Comparison of ENCODE assay signal across 17 cellular contexts in genomic region chr11:124778281-124778680, GRCh38. TPM values are rescaled to one million over a fixed set of nuclear protein-coding genes. Genes with fewer than 3 reads are reported as not detected.
DNase-seq lines count a peak whose midpoint lies in the region; ATAC-seq, FAIRE-seq and TF ChIP-seq lines count a peak whose summit lies in the region.
"Had no signal": no experiment of that assay in that cellular context is flagged by ENCODE, and none has a peak within 500 bp of the region (broad histone marks: within the 10 kb centered on the region; RNA-seq: fewer than 3 reads in every experiment).

No MANE protein-coding gene starts in this region.

- no peak overlapping the region for H3K27ac Mint-ChIP-seq in activated CD8-positive, alpha-beta memory T cell treated with anti-CD3 and anti-CD28 coated beads, Interleukin-2, amount 10 ng/mL, durations not matched to agents 7 days and 5 days
- no peak overlapping the region for H3K27ac Mint-ChIP-seq in stimulated activated memory B cell treated with anti-CD40 and anti-IgM and Interleukin-4, amounts not matched to agents 10 μg/mL and 1 μg/mL and 100 μg/mL, for 72 hours
- H3K27ac Mint-ChIP-seq: activated naive CD4-positive, alpha-beta T cell treated with anti-CD3 and anti-CD28 coated beads for 36 hours had no signal

- H3K23ac ChIP-seq in neuronal stem cell (ENCODE audit: low read depth, low read length, poor library complexity) = no peak overlapping the region

- H3K36me3 Mint-ChIP-seq in activated CD8-positive, alpha-beta memory T cell treated with anti-CD3 and anti-CD28 coated beads, Interleukin-2, amount 10 ng/mL, durations not matched to agents 7 days and 5 days = no peaks in the 10 kb centered on the region
- peaks cover 16% of the 10 kb centered on the region for H3K36me3 Mint-ChIP-seq in stimulated activated memory B cell treated with anti-CD40 and anti-IgM and Interleukin-4, amounts not matched to agents 10 μg/mL and 1 μg/mL and 100 μg/mL, for 72 hours

- no peak overlapping the region for H3K4me3 Mint-ChIP-seq in activated CD8-positive, alpha-beta memory T cell treated with anti-CD3 and anti-CD28 coated beads, Interleukin-2, amount 10 ng/mL, durations not matched to agents 7 days and 5 days
- no peak overlapping the region for H3K4me3 Mint-ChIP-seq in stimulated activated memory B cell treated with anti-CD40 and anti-IgM and Interleukin-4, amounts not matched to agents 10 μg/mL and 1 μg/mL and 100 μg/mL, for 72 hours
- H3K4me3 Mint-ChIP-seq: activated naive CD4-positive, alpha-beta T cell treated with anti-CD3 and anti-CD28 coated beads for 36 hours had no signal

- no peak overlapping the region for H3K27ac ChIP-seq in A549
- H3K27ac ChIP-seq in lower lobe of right lung = no peak overlapping the region
- no peak overlapping the region for H3K27ac ChIP-seq in neuronal stem cell (replicated peaks; ENCODE audit: low read length)
- H3K27ac ChIP-seq: epithelial cell of prostate, HL-60 had no signal

- no peak for FAIRE-seq in A549 (lab: Jason Lieb, UNC)

- peak; percentile 21 to 25 for DNase-seq in A549 (ENCODE audit: low read depth in 1 of 2, low spot score in 1 of 2)
- peak; percentile 58 for DNase-seq in HT-29 (ENCODE audit: low spot score)
- DNase-seq in choroid plexus epithelial cell (ENCODE audit: low read depth) = no peak
- no peak for DNase-seq in lower lobe of right lung
- no peak for DNase-seq in activated CD8-positive, alpha-beta memory T cell treated with anti-CD3 and anti-CD28 coated beads, Interleukin-2, amount 10 ng/mL, durations not matched to agents 7 days and 5 days
- no peak for DNase-seq in neuronal stem cell (ENCODE audit: low spot score)
- DNase-seq: activated naive CD4-positive, alpha-beta T cell treated with anti-CD3 and anti-CD28 coated beads for 36 hours; Kasumi-1; NCI-H187 treated with DMSO at 0.1 percent for 48 hours; NCI-H748 treated with DMSO at 0.1 percent for 48 hours; nucleus accumbens had no signal

- WGBS in A549 (ENCODE audit: missing lambda C conversion rate) = 59% methylated on average over 2 of the region's 2 CpGs
- no CpG with 5 or more reads among the region's 2 CpGs for WGBS in neuronal stem cell (ENCODE audit: extremely low coverage in 2 of 2, insufficient read length in 2 of 2, insufficient replicate concordance in 1 of 2), 2 donors

- H3K9ac ChIP-seq in neuronal stem cell (ENCODE audit: low read depth, low read length, poor library complexity) = no peak overlapping the region

- H3K4me1 Mint-ChIP-seq in activated CD8-positive, alpha-beta memory T cell treated with anti-CD3 and anti-CD28 coated beads, Interleukin-2, amount 10 ng/mL, durations not matched to agents 7 days and 5 days = peaks cover 10% of the 10 kb centered on the region
- H3K4me1 Mint-ChIP-seq in stimulated activated memory B cell treated with anti-CD40 and anti-IgM and Interleukin-4, amounts not matched to agents 10 μg/mL and 1 μg/mL and 100 μg/mL, for 72 hours = peaks cover 22% of the 10 kb centered on the region

- no peak overlapping the region for H3K14ac ChIP-seq in neuronal stem cell (ENCODE audit: low read length)

- POLR2A ChIA-PET in A549 (lab: Yijun Ruan, JAX) = no interaction called here

- ATAC-seq in A549 (peak; percentile 50 to 60; a peak in 2 of 6 replicates), lower lobe of right lung (no peak), HG02840 (IDR thresholded peaks at IDR 0.05; ENCODE audit: low FRiP score, unreplicated experiment) (no peak)
- no peak for ATAC-seq in activated CD8-positive, alpha-beta memory T cell treated with anti-CD3 and anti-CD28 coated beads, Interleukin-2, amount 10 ng/mL, durations not matched to agents 7 days and 5 days
- ATAC-seq in stimulated activated memory B cell treated with anti-CD40 and anti-IgM and Interleukin-4, amounts not matched to agents 10 μg/mL and 1 μg/mL and 100 μg/mL, for 72 hours = no peak

- no peak overlapping the region for H2BK5ac ChIP-seq in neuronal stem cell (ENCODE audit: low read length)

- TF ChIP-seq RAD21 in A549 (conservative IDR thresholded peaks at IDR 0.05 in 1 of 2, IDR thresholded peaks at IDR 0.05 in 1 of 2) = no peak

- H3K79me1 ChIP-seq in neuronal stem cell (ENCODE audit: low read depth, low read length) = no peaks in the 10 kb centered on the region

- no peak for TF ChIP-seq EP300 in A549 (IDR thresholded peaks at IDR 0.05)

- no peak overlapping the region for H3K18ac ChIP-seq in neuronal stem cell (ENCODE audit: low read length)

- no peak overlapping the region for H4K8ac ChIP-seq in neuronal stem cell (ENCODE audit: low read depth, low read length)

- H4K91ac ChIP-seq in neuronal stem cell (ENCODE audit: low read depth, low read length, poor library complexity) = no peak overlapping the region

- H3K4me2 ChIP-seq in A549 (no peak overlapping the region), neuronal stem cell (ENCODE audit: insufficient read depth, low read length, poor library complexity, severe bottlenecking) (no peak overlapping the region)

- TF ChIP-seq POLR2A in A549 (IDR thresholded peaks at IDR 0.05; ENCODE audit: low read length) = no peak

- no peaks in the 10 kb centered on the region for H3K27me3 Mint-ChIP-seq in activated CD8-positive, alpha-beta memory T cell treated with anti-CD3 and anti-CD28 coated beads, Interleukin-2, amount 10 ng/mL, durations not matched to agents 7 days and 5 days
- no peaks in the 10 kb centered on the region for H3K27me3 Mint-ChIP-seq in stimulated activated memory B cell treated with anti-CD40 and anti-IgM and Interleukin-4, amounts not matched to agents 10 μg/mL and 1 μg/mL and 100 μg/mL, for 72 hours

- no peak overlapping the region for H2BK12ac ChIP-seq in neuronal stem cell (ENCODE audit: low read length)

- H3K4me1 ChIP-seq in A549 (no peaks in the 10 kb centered on the region), lower lobe of right lung (no peaks in the 10 kb centered on the region), neuronal stem cell (ENCODE audit: control insufficient read depth in 2 of 2, insufficient read depth in 1 of 2, low read depth in 1 of 2, low read length in 2 of 2) (no peaks in the 10 kb centered on the region)

- H3K27me3 ChIP-seq in lower lobe of right lung (ENCODE audit: low read depth) = no peaks in the 10 kb centered on the region
- H3K27me3 ChIP-seq in neuronal stem cell (ENCODE audit: control insufficient read depth in 3 of 3, insufficient read depth in 3 of 3, low read depth in 1 of 3, low read length in 3 of 3) = no peaks in the 10 kb centered on the region

- H3K36me3 ChIP-seq in lower lobe of right lung = peaks cover 6% of the 10 kb centered on the region
- H3K36me3 ChIP-seq in neuronal stem cell (replicated peaks in 1 of 2; ENCODE audit: control insufficient read depth in 2 of 2, insufficient read depth in 2 of 2, low read length in 2 of 2) = peaks cover 4 to 79% of the 10 kb centered on the region in 2 donors

- H2BK120ac ChIP-seq in neuronal stem cell (ENCODE audit: low read depth, low read length) = no peak overlapping the region

- no peak overlapping the region for H2AK5ac ChIP-seq in neuronal stem cell (ENCODE audit: low read depth, low read length)

- TF ChIP-seq CTCF in A549 (IDR thresholded peaks at IDR 0.05) (0 out of 3 replicates have a peak, but pooled peaks have one; percentile 10), choroid plexus epithelial cell (conservative IDR thresholded peaks at IDR 0.05; ENCODE audit: low read depth, low read length) (peak; percentile 43), lower lobe of right lung (IDR thresholded peaks at IDR 0.05) (peak; percentile 18)

- H2BK15ac ChIP-seq in neuronal stem cell (ENCODE audit: low read length) = no peak overlapping the region

- CTCF ChIA-PET in A549 (lab: Yijun Ruan, JAX) = interaction anchor here (0.8 to 2.9 kb wide), 10 partner anchors 12 to 131 kb away, joined by 3 to 13 read pairs (median 4); partner anchors contain the start of gene ESAM
- CTCF ChIA-PET in activated CD8-positive, alpha-beta memory T cell treated with anti-CD3 and anti-CD28 coated beads, Interleukin-2, amount 10 ng/mL, durations not matched to agents 7 days and 5 days (lab: Charles Lee) = interaction anchor here (0.8 to 1.7 kb wide), 4 partner anchors 12 to 18 kb away, joined by 3 to 5 read pairs (median 4); no protein-coding TSS in a partner anchor

- no peaks in the 10 kb centered on the region for H3K9me3 ChIP-seq in A549
- no peaks in the 10 kb centered on the region for H3K9me3 ChIP-seq in lower lobe of right lung
- H3K9me3 ChIP-seq in neuronal stem cell (replicated peaks in 1 of 2; ENCODE audit: control insufficient read depth in 2 of 2, insufficient read depth in 1 of 2, low read depth in 1 of 2, low read length in 2 of 2) = no peaks in the 10 kb centered on the region

- intact Hi-C loops in lower lobe of right lung (cut with DNase I) = no loop called here

- H2AFZ ChIP-seq in neuronal stem cell (ENCODE audit: low read length) = no peak overlapping the region

- H3K4me3 ChIP-seq in A549 (no peak overlapping the region), choroid plexus epithelial cell (ENCODE audit: low read depth, low read length) (no peak overlapping the region), lower lobe of right lung (no peak overlapping the region), neuronal stem cell (ENCODE audit: low read length in 2 of 2) (no peak overlapping the region)
- H3K4me3 ChIP-seq: lung had no signal

- no peaks in the 10 kb centered on the region for H3K9me3 Mint-ChIP-seq in activated CD8-positive, alpha-beta memory T cell treated with anti-CD3 and anti-CD28 coated beads, Interleukin-2, amount 10 ng/mL, durations not matched to agents 7 days and 5 days (ENCODE audit: low read depth)
- H3K9me3 Mint-ChIP-seq in stimulated activated memory B cell treated with anti-CD40 and anti-IgM and Interleukin-4, amounts not matched to agents 10 μg/mL and 1 μg/mL and 100 μg/mL, for 72 hours = no peaks in the 10 kb centered on the region
- H3K9me3 Mint-ChIP-seq: activated naive CD4-positive, alpha-beta T cell treated with anti-CD3 and anti-CD28 coated beads for 36 hours had no signal

- no peak overlapping the region for H3K4ac ChIP-seq in neuronal stem cell (ENCODE audit: low read length)

RNA-seq across cellular contexts. Expression of gene ESAM, which starts 16.2 kb away (rescaled TPM):
- 11.7 and 14.5 TPM in 2 replicates for polyA plus RNA-seq in A549 (2011; rRNA removed)
- polyA plus RNA-seq in A549 (2012; cell fraction: cytosol; rRNA removed) = 13.9 and 18.5 TPM in 2 replicates
- 25.8 and 28.9 TPM in 2 replicates for polyA plus RNA-seq in A549 (2012; cell fraction: nucleus; rRNA removed)
- 6.2 to 9.1 TPM (median 6.8 TPM) in 3 replicates for polyA plus RNA-seq in A549 (2017; fragmentation: RNase III; extraction: RNeasy Plus Mini Kit Qiagen cat#74134 plus additional on column Dnase treatment)
- polyA minus RNA-seq in A549 (2011; rRNA and poly(A)+ RNA removed) = 7.6 and 11.0 TPM in 2 replicates
- 31.1 and 38.2 TPM in 2 replicates for total RNA-seq in HT-29 (2014; rRNA removed; shearing (Covaris generic))
- total RNA-seq in lower lobe of right lung = 131 TPM
- under 1 TPM; 0.16 to 0.76 TPM for total RNA-seq in activated CD8-positive, alpha-beta memory T cell treated with anti-CD3 and anti-CD28 coated beads, Interleukin-2, amount 10 ng/mL, durations not matched to agents 7 days and 5 days
- polyA plus RNA-seq in neuronal stem cell (2013, experiment 1 of 2) = 0.07 TPM
- polyA plus RNA-seq in neuronal stem cell (2013, experiment 2 of 2) = 0.07 TPM

RNA-seq across cellular contexts. Expression of gene MSANTD2, which starts 21.9 kb away (rescaled TPM):
- 6.4 TPM in 2 replicates for polyA plus RNA-seq in A549 (2011; rRNA removed)
- 2.4 TPM in 2 replicates for polyA plus RNA-seq in A549 (2012; cell fraction: cytosol; rRNA removed)
- 5.3 and 8.0 TPM in 2 replicates for polyA plus RNA-seq in A549 (2012; cell fraction: nucleus; rRNA removed)
- 5.4 to 5.8 TPM (median 5.6 TPM) in 3 replicates for polyA plus RNA-seq in A549 (2017; fragmentation: RNase III; extraction: RNeasy Plus Mini Kit Qiagen cat#74134 plus additional on column Dnase treatment)
- polyA minus RNA-seq in A549 (2011; rRNA and poly(A)+ RNA removed) = 1.6 and 3.0 TPM in 2 replicates
- total RNA-seq in HT-29 (2014; rRNA removed; shearing (Covaris generic)) = 24.2 and 27.5 TPM in 2 replicates
- 15.4 TPM for total RNA-seq in lower lobe of right lung
- total RNA-seq in activated CD8-positive, alpha-beta memory T cell treated with anti-CD3 and anti-CD28 coated beads, Interleukin-2, amount 10 ng/mL, durations not matched to agents 7 days and 5 days = 10 to 100 TPM in 1 of 2 experiments, 1 to 10 TPM in 1; 8.5 to 10.2 TPM
- 14.2 TPM for polyA plus RNA-seq in neuronal stem cell (2013, experiment 1 of 2)
- 14.6 TPM for polyA plus RNA-seq in neuronal stem cell (2013, experiment 2 of 2)

RNA-seq across cellular contexts. Expression of gene VSIG2, which starts 26.2 kb away (rescaled TPM):
- not detected in 2 replicates for polyA plus RNA-seq in A549 (2011; rRNA removed)
- 0.03 TPM in 1 of 2 replicates, not detected in the other for polyA plus RNA-seq in A549 (2012; cell fraction: cytosol; rRNA removed)
- 0.12 and 0.27 TPM in 2 replicates for polyA plus RNA-seq in A549 (2012; cell fraction: nucleus; rRNA removed)
- not detected in 3 replicates for polyA plus RNA-seq in A549 (2017; fragmentation: RNase III; extraction: RNeasy Plus Mini Kit Qiagen cat#74134 plus additional on column Dnase treatment)
- polyA minus RNA-seq in A549 (2011; rRNA and poly(A)+ RNA removed) = 0.19 TPM in 1 of 2 replicates, not detected in the other
- total RNA-seq in HT-29 (2014; rRNA removed; shearing (Covaris generic)) = 137 and 149 TPM in 2 replicates
- 30.5 TPM for total RNA-seq in lower lobe of right lung
- not detected for total RNA-seq in activated CD8-positive, alpha-beta memory T cell treated with anti-CD3 and anti-CD28 coated beads, Interleukin-2, amount 10 ng/mL, durations not matched to agents 7 days and 5 days
- polyA plus RNA-seq in neuronal stem cell (2013, experiment 1 of 2) = not detected
- not detected for polyA plus RNA-seq in neuronal stem cell (2013, experiment 2 of 2)
- total RNA-seq: H4 had no signal

RNA-seq across cellular contexts. Expression of gene NRGN, which starts 38.5 kb away (rescaled TPM):
- polyA plus RNA-seq in A549 (2011; rRNA removed) = 1.2 and 1.6 TPM in 2 replicates
- 9.5 and 10.0 TPM in 2 replicates for polyA plus RNA-seq in A549 (2012; cell fraction: cytosol; rRNA removed)
- 6.6 and 8.3 TPM in 2 replicates for polyA plus RNA-seq in A549 (2012; cell fraction: nucleus; rRNA removed)
- polyA plus RNA-seq in A549 (2017; fragmentation: RNase III; extraction: RNeasy Plus Mini Kit Qiagen cat#74134 plus additional on column Dnase treatment) = 3.3 to 3.5 TPM (median 3.4 TPM) in 3 replicates
- 2.2 and 3.4 TPM in 2 replicates for polyA minus RNA-seq in A549 (2011; rRNA and poly(A)+ RNA removed)
- 9.9 and 12.4 TPM in 2 replicates for total RNA-seq in HT-29 (2014; rRNA removed; shearing (Covaris generic))
- 99.1 TPM for total RNA-seq in lower lobe of right lung
- total RNA-seq in activated CD8-positive, alpha-beta memory T cell treated with anti-CD3 and anti-CD28 coated beads, Interleukin-2, amount 10 ng/mL, durations not matched to agents 7 days and 5 days = 1 to 10 TPM; 6.6 TPM
- 11.4 TPM for polyA plus RNA-seq in neuronal stem cell (2013, experiment 1 of 2)
- polyA plus RNA-seq in neuronal stem cell (2013, experiment 2 of 2) = 11.7 TPM

Comparison
In these comparisons a context has a peak if more than half of its experiments do, and no peak if none do; other contexts are left out.
1. ATAC-seq: peak in A549 (2 of 2); none in lower lobe of right lung (0 of 2), activated CD8-positive, alpha-beta memory T cell treated with anti-CD3 and anti-CD28 coated beads, Interleukin-2, amount 10 ng/mL, durations not matched to agents 7 days and 5 days (single experiment), HG02840 (single experiment) and stimulated activated memory B cell treated with anti-CD40 and anti-IgM and Interleukin-4, amounts not matched to agents 10 μg/mL and 1 μg/mL and 100 μg/mL, for 72 hours (single experiment).
2. DNase-seq: peak in A549 (2 of 2) and HT-29 (single experiment); none in choroid plexus epithelial cell (single experiment), lower lobe of right lung (single experiment), activated CD8-positive, alpha-beta memory T cell treated with anti-CD3 and anti-CD28 coated beads, Interleukin-2, amount 10 ng/mL, durations not matched to agents 7 days and 5 days (single experiment) and neuronal stem cell (single experiment).
3. RNA of gene ESAM, which starts 16.2 kb away (total RNA-seq): 131 TPM in lower lobe of right lung (single experiment) and 31.1 to 38.2 TPM in HT-29; 0.16 to 0.76 TPM in activated CD8-positive, alpha-beta memory T cell treated with anti-CD3 and anti-CD28 coated beads, Interleukin-2, amount 10 ng/mL, durations not matched to agents 7 days and 5 days; every median in the first group is over 10 times any median in the second.
4. RNA of gene VSIG2, which starts 26.2 kb away (total RNA-seq): 137 to 149 TPM in HT-29 and 30.5 TPM in lower lobe of right lung (single experiment); not detected in activated CD8-positive, alpha-beta memory T cell treated with anti-CD3 and anti-CD28 coated beads, Interleukin-2, amount 10 ng/mL, durations not matched to agents 7 days and 5 days; every median in the first group is over 10 times any median in the second.
5. Peak in every context shown above with its lines, with median percentiles within 50 percentile points of each other: CTCF ChIP-seq.